Comparison of ENCODE assay signal across 23 cellular contexts in genomic region chr1:71921935-71922559, GRCh38.
DNase-seq lines count a peak whose midpoint lies in the region; ATAC-seq and TF ChIP-seq lines count a peak whose summit lies in the region.
"Had no signal": no experiment of that assay in that cellular context is flagged by ENCODE, and none has a peak within 500 bp of the region (broad histone marks: within the 10 kb centered on the region; RNA-seq: fewer than 3 reads in every experiment).

No MANE protein-coding gene starts in this region.

- H3K4me3 ChIP-seq in BE2C (ENCODE audit: low read depth, low read length) (no peak overlapping the region), endodermal cell (ENCODE audit: low read length) (no peak overlapping the region)
- H3K4me3 ChIP-seq: A549, GM23248, MG63 had no signal

- no peaks in the 10 kb centered on the region for H3K36me3 Mint-ChIP-seq in endodermal cell (ENCODE audit: low read depth)
- no peaks in the 10 kb centered on the region for H3K36me3 Mint-ChIP-seq in activated CD4-positive, alpha-beta T cell treated with anti-CD3 and anti-CD28 coated beads, Interleukin-2, amount 10 ng/mL, durations not matched to agents 24 days and 14 days (ENCODE audit: low read depth)

- intact Hi-C loops in activated CD4-positive, alpha-beta T cell treated with anti-CD3 and anti-CD28 coated beads, Interleukin-2, amount 10 ng/mL, durations not matched to agents 24 days and 14 days (cut with micrococcal nuclease), result no loop called here

- DNase-seq in BE2C (no peak), OCI-M1 (lab: John Stamatoyannopoulos, UW) (peak; percentile 27), endodermal cell (no peak), medulla oblongata (ENCODE audit: extremely low spot score) (peak; percentile 20)
- DNase-seq in activated CD4-positive, alpha-beta T cell treated with anti-CD3 and anti-CD28 coated beads, Interleukin-2, amount 10 ng/mL, durations not matched to agents 24 days and 14 days, result no peak
- DNase-seq: DMS79; GM23248; Kasumi-1; MG63; NCI-H1092; NCI-H1436; NCI-H2029; NCI-H345; NCI-H524; NCI-H774; NK-92 treated with Interleukin-12 subunit alpha and Interleukin-12 subunit beta, amount 100 ng/mL, for 24 hours had no signal

- no peaks in the 10 kb centered on the region for H3K27me3 Mint-ChIP-seq in endodermal cell (ENCODE audit: insufficient read depth)
- H3K27me3 Mint-ChIP-seq in activated CD4-positive, alpha-beta T cell treated with anti-CD3 and anti-CD28 coated beads, Interleukin-2, amount 10 ng/mL, durations not matched to agents 24 days and 14 days, result no peaks in the 10 kb centered on the region
- H3K27me3 Mint-ChIP-seq: B cell had no signal

- peak; percentile 27; the same call in 1 of the 2 replicates for TF ChIP-seq CTCF in BE2C (IDR thresholded peaks at IDR 0.05; ENCODE audit: low read depth, low read length)
- TF ChIP-seq CTCF in endodermal cell (conservative IDR thresholded peaks at IDR 0.05), result peak; percentile 56

- H3K9ac ChIP-seq in endodermal cell (ENCODE audit: extremely low read depth, low read length, poor library complexity, severe bottlenecking), result no peak overlapping the region
- H3K9ac ChIP-seq: GM23248 had no signal

- H3K36me3 ChIP-seq in BE2C, result no peaks in the 10 kb centered on the region
- H3K36me3 ChIP-seq in endodermal cell (ENCODE audit: control insufficient read depth, insufficient read depth, low read length), result no peaks in the 10 kb centered on the region
- H3K36me3 ChIP-seq: MG63 had no signal

- no peak overlapping the region for H3K27ac ChIP-seq in endodermal cell (ENCODE audit: low read depth, low read length)
- H3K27ac ChIP-seq: A549, GM23248 had no signal

- no peak overlapping the region for H3K4me3 Mint-ChIP-seq in endodermal cell
- no peak overlapping the region for H3K4me3 Mint-ChIP-seq in activated CD4-positive, alpha-beta T cell treated with anti-CD3 and anti-CD28 coated beads, Interleukin-2, amount 10 ng/mL, durations not matched to agents 24 days and 14 days
- H3K4me3 Mint-ChIP-seq: B cell had no signal

- 60 to 87% methylated on average over 2 to 5 of the region's 5 CpGs for WGBS in endodermal cell (ENCODE audit: insufficient coverage in 1 of 2, insufficient read length in 1 of 2), 2 experiments

- no peak for ATAC-seq in HG03439 (IDR thresholded peaks at IDR 0.05; ENCODE audit: unreplicated experiment)
- ATAC-seq in HG03460 (IDR thresholded peaks at IDR 0.05; ENCODE audit: unreplicated experiment), result no peak
- ATAC-seq: A549, HCT116, Panc1, SK-N-SH treated with all-trans-retinoic acid at 6 μM for 48 hours had no signal

- H3K4me1 Mint-ChIP-seq in endodermal cell, result peaks cover 13% of the 10 kb centered on the region
- H3K4me1 Mint-ChIP-seq in activated CD4-positive, alpha-beta T cell treated with anti-CD3 and anti-CD28 coated beads, Interleukin-2, amount 10 ng/mL, durations not matched to agents 24 days and 14 days, result no peaks in the 10 kb centered on the region
- H3K4me1 Mint-ChIP-seq: B cell had no signal

- H3K4me1 ChIP-seq in BE2C, result no peaks in the 10 kb centered on the region
- H3K4me1 ChIP-seq in endodermal cell (ENCODE audit: control insufficient read depth, insufficient read depth, low read length), result peaks cover 4% of the 10 kb centered on the region
- H3K4me1 ChIP-seq: A549 had no signal

- no peak overlapping the region for H3K27ac Mint-ChIP-seq in endodermal cell
- H3K27ac Mint-ChIP-seq in activated CD4-positive, alpha-beta T cell treated with anti-CD3 and anti-CD28 coated beads, Interleukin-2, amount 10 ng/mL, durations not matched to agents 24 days and 14 days, result no peak overlapping the region
- H3K27ac Mint-ChIP-seq: B cell had no signal

- no peaks in the 10 kb centered on the region for H3K9me3 ChIP-seq in BE2C
- H3K9me3 ChIP-seq in endodermal cell (ENCODE audit: control insufficient read depth, low read length), result no peaks in the 10 kb centered on the region
- H3K9me3 ChIP-seq: A549, MG63 had no signal

- H3K27me3 ChIP-seq in BE2C (no peaks in the 10 kb centered on the region), endodermal cell (ENCODE audit: control insufficient read depth, insufficient read depth, low read length, poor library complexity, severe bottlenecking) (no peaks in the 10 kb centered on the region)
- H3K27me3 ChIP-seq: MG63 had no signal

- H3K9me3 Mint-ChIP-seq in endodermal cell, result no peaks in the 10 kb centered on the region
- H3K9me3 Mint-ChIP-seq in activated CD4-positive, alpha-beta T cell treated with anti-CD3 and anti-CD28 coated beads, Interleukin-2, amount 10 ng/mL, durations not matched to agents 24 days and 14 days, result no peaks in the 10 kb centered on the region

Comparison
In these comparisons a context has a peak if more than half of its experiments do, and no peak if none do; other contexts are left out.
1. DNase-seq: peak in OCI-M1 (single experiment) and medulla oblongata (single experiment); none in BE2C (single experiment), endodermal cell (single experiment) and activated CD4-positive, alpha-beta T cell treated with anti-CD3 and anti-CD28 coated beads, Interleukin-2, amount 10 ng/mL, durations not matched to agents 24 days and 14 days (single experiment).